ENCODE assay signal across 15 cellular contexts in the genomic region with DNA sequence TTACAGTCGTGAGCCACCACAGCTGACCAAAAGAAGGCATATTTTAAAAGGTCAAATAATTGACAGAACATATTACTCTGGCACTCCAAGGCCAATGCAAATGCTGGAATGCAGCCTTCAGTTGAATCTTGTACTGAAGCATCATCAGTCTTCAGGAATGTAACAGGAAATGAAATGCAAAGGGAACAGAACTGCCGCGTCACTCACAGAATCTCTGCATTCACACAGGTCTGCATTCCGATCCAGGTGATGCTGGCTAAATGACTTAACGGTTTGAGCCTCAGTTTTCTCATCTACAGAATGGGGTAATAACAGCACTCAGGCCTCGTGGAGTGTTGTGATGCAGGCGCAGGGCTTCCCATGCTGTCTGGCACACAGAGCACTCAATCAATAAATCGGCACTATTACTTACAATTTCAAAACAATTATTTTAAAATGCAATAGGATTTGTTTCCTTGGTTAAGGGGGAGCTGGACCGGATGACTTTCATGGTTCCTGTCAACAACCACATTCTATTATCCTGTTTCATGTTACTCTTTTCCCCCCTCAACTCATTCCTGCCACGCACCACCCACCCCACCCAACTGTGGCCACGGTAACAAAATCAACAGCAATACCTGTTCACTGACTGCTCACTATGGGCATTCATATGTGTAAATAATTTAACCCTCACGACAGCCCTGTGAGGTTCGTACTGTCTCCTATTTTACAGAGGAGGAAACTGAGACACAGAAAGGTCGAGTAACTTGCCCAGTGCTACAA. TPM values are rescaled to one million over a fixed set of nuclear protein-coding genes. Genes with fewer than 3 reads are reported as not detected.
A peak's percentile ranks its signal among the peaks of the same experiment; 100 is the strongest.
DNase-seq lines count a peak whose midpoint lies in the region; ATAC-seq and TF ChIP-seq lines count a peak whose summit lies in the region.
"Had no signal": no experiment of that assay in that cellular context is flagged by ENCODE, and none has a peak within 500 bp of the region (broad histone marks: within the 10 kb centered on the region; RNA-seq: fewer than 3 reads in every experiment).

No MANE protein-coding gene starts in this region.

- H3K9me3 Mint-ChIP-seq in activated CD4-positive, alpha-beta memory T cell treated with anti-CD3 and anti-CD28 coated beads for 36 hours, result no peaks in the 10 kb centered on the region
- H3K9me3 Mint-ChIP-seq: central memory CD8-positive, alpha-beta T cell had no signal

- POLR2A ChIA-PET in activated CD4-positive, alpha-beta memory T cell treated with anti-CD3 and anti-CD28 coated beads for 36 hours (lab: Charles Lee), result no interaction called here

- H3K27ac ChIP-seq in effector memory CD4-positive, alpha-beta T cell (ENCODE audit: insufficient read depth, low read length, poor library complexity, severe bottlenecking), result no peak overlapping the region
- H3K27ac ChIP-seq: HL-60, parathyroid adenoma, SJCRH30 had no signal

- no peaks in the 10 kb centered on the region for H3K4me1 ChIP-seq in effector memory CD4-positive, alpha-beta T cell (ENCODE audit: control insufficient read depth, insufficient read depth, low read length, poor library complexity, severe bottlenecking)
- H3K4me1 ChIP-seq in mucosa of descending colon (ENCODE audit: low read depth), result peaks cover 6% of the 10 kb centered on the region
- H3K4me1 ChIP-seq: parathyroid adenoma had no signal

- in situ Hi-C loops in GM13977 (cut with MboI; ENCODE audit: low pct_unique_long_range_greater_than_20kb, low sequenced_read_pairs, unreplicated experiment), result no loop called here

- no peaks in the 10 kb centered on the region for H3K36me3 ChIP-seq in effector memory CD4-positive, alpha-beta T cell (ENCODE audit: control insufficient read depth, insufficient read depth, low read length)
- no peaks in the 10 kb centered on the region for H3K36me3 ChIP-seq in mucosa of descending colon (ENCODE audit: low read depth)
- H3K36me3 ChIP-seq: SJCRH30 had no signal

- intact Hi-C loops in activated CD4-positive, alpha-beta memory T cell treated with anti-CD3 and anti-CD28 coated beads for 36 hours (cut with micrococcal nuclease), result no loop called here
- intact Hi-C loops in mucosa of descending colon (cut with DNase I, micrococcal nuclease), result no loop called here

- H3K4me1 Mint-ChIP-seq in activated CD4-positive, alpha-beta memory T cell treated with anti-CD3 and anti-CD28 coated beads for 36 hours (ENCODE audit: low read depth), result no peaks in the 10 kb centered on the region
- H3K4me1 Mint-ChIP-seq: central memory CD8-positive, alpha-beta T cell had no signal

- TF ChIP-seq CTCF in fibroblast of the aortic adventitia (IDR thresholded peaks at IDR 0.05; ENCODE audit: insufficient read depth, low read length) (no peak), GM13977 (IDR thresholded peaks at IDR 0.05; ENCODE audit: extremely low read depth, insufficient read depth, missing control alignments) (no peak), mucosa of descending colon (IDR thresholded peaks at IDR 0.05) (no peak)

- H3K36me3 Mint-ChIP-seq in activated CD4-positive, alpha-beta memory T cell treated with anti-CD3 and anti-CD28 coated beads for 36 hours, result no peaks in the 10 kb centered on the region

- no peak overlapping the region for H3K4me3 Mint-ChIP-seq in activated CD4-positive, alpha-beta memory T cell treated with anti-CD3 and anti-CD28 coated beads for 36 hours
- H3K4me3 Mint-ChIP-seq: central memory CD8-positive, alpha-beta T cell had no signal

- H3K4me3 ChIP-seq in fibroblast of the aortic adventitia (ENCODE audit: low read depth, low read length), result no peak overlapping the region
- no peak overlapping the region for H3K4me3 ChIP-seq in effector memory CD4-positive, alpha-beta T cell (ENCODE audit: insufficient read depth, low read depth, low read length, poor library complexity, severe bottlenecking)
- H3K4me3 ChIP-seq in mucosa of descending colon, result no peak overlapping the region
- H3K4me3 ChIP-seq: SJCRH30 had no signal

- DNase-seq in HCEC 1CT, result peak; percentile 62
- peak; percentile 9 for DNase-seq in SW480 (ENCODE audit: low spot score)
- DNase-seq in fibroblast of the aortic adventitia (ENCODE audit: low read depth), result peak; percentile 60
- peak; percentile 61 for DNase-seq in pulmonary artery endothelial cell (ENCODE audit: low read depth, low spot score)
- DNase-seq in GM13977 (ENCODE audit: low spot score), result no peak
- no peak for DNase-seq in activated CD4-positive, alpha-beta memory T cell treated with anti-CD3 and anti-CD28 coated beads for 36 hours
- no peak for DNase-seq in effector memory CD4-positive, alpha-beta T cell
- DNase-seq in mucosa of descending colon, result no peak
- DNase-seq: activated CD8-positive, alpha-beta memory T cell treated with anti-CD3 and anti-CD28 coated beads for 24 hours; DND-41; NCI-H2029; SJCRH30 had no signal

- no peaks in the 10 kb centered on the region for H3K9me3 ChIP-seq in effector memory CD4-positive, alpha-beta T cell (ENCODE audit: control insufficient read depth, low read length)
- no peaks in the 10 kb centered on the region for H3K9me3 ChIP-seq in mucosa of descending colon
- H3K9me3 ChIP-seq: SJCRH30 had no signal

- H3K27me3 Mint-ChIP-seq in activated CD4-positive, alpha-beta memory T cell treated with anti-CD3 and anti-CD28 coated beads for 36 hours, result peaks cover 29% of the 10 kb centered on the region

- CTCF ChIA-PET in activated CD4-positive, alpha-beta memory T cell treated with anti-CD3 and anti-CD28 coated beads for 36 hours (lab: Charles Lee), result no interaction called here

- H3K27me3 ChIP-seq in effector memory CD4-positive, alpha-beta T cell (replicated peaks; ENCODE audit: control insufficient read depth, insufficient read depth, low read length, poor library complexity, severe bottlenecking), result no peaks in the 10 kb centered on the region
- H3K27me3 ChIP-seq: SJCRH30 had no signal

- H3K27ac Mint-ChIP-seq in activated CD4-positive, alpha-beta memory T cell treated with anti-CD3 and anti-CD28 coated beads for 36 hours, result no peak overlapping the region

- ATAC-seq in mucosa of descending colon, result no peak

RNA-seq across cellular contexts. Expression of a gene that starts 32.5 kb away (rescaled TPM):
- total RNA-seq in fibroblast of the aortic adventitia (ENCODE audit: low replicate concordance) (263 and 2,449 TPM in 2 replicates), pulmonary artery endothelial cell (322 and 445 TPM in 2 replicates), mucosa of descending colon (100 to 1,000 TPM in 2 of 3 donors, 10 to 100 TPM in 1; 32.7 to 225 (median 116) TPM)
- not detected for total RNA-seq in activated CD4-positive, alpha-beta memory T cell treated with anti-CD3 and anti-CD28 coated beads for 36 hours

Comparison
In these comparisons a context has a peak if more than half of its experiments do, and no peak if none do; other contexts are left out.
1. DNase-seq: peak in HCEC 1CT (single experiment), SW480 (single experiment), fibroblast of the aortic adventitia (single experiment) and pulmonary artery endothelial cell (single experiment); none in GM13977 (single experiment), activated CD4-positive, alpha-beta memory T cell treated with anti-CD3 and anti-CD28 coated beads for 36 hours (single experiment), effector memory CD4-positive, alpha-beta T cell (0 of 3) and mucosa of descending colon (0 of 3).
2. RNA of a gene that starts 32.5 kb away (total RNA-seq): 322 to 445 TPM in pulmonary artery endothelial cell, 263 to 2,449 TPM in fibroblast of the aortic adventitia and 32.7 to 225 TPM in mucosa of descending colon; not detected in activated CD4-positive, alpha-beta memory T cell treated with anti-CD3 and anti-CD28 coated beads for 36 hours; every median in the first group is over 10 times any median in the second.